ENCODE assay signal across 8 cellular contexts in the genomic region with DNA sequence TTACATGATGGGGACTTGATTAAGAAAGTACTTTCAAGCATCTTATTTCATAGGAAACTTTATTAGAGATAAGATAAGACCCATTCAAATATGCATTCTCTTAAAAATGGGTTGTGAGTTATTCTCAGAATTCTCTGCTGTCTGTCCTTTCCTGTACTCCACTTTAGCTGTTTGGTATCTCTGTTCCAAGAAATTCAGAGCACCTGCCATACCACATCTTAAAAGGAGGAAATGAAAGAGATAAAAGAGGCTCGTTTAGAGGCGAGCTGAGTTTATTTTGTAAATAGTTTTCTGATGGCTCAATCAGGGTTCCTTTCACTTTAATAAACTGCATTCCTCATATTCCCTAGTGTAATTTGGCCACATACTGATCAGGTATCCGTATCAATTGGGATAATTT.
A peak's percentile ranks its signal among the peaks of the same experiment; 100 is the strongest.
DNase-seq lines count a peak whose midpoint lies in the region; ATAC-seq and TF ChIP-seq lines count a peak whose summit lies in the region.

No MANE protein-coding gene starts in this region.

- peaks cover 46% of the 10 kb centered on the region for H3K36me3 Mint-ChIP-seq in activated CD4-positive, alpha-beta T cell treated with anti-CD3 and anti-CD28 coated beads for 36 hours (ENCODE audit: low read depth)
- peaks cover 68% of the 10 kb centered on the region for H3K36me3 Mint-ChIP-seq in activated CD8-positive, alpha-beta T cell treated with anti-CD3 and anti-CD28 coated beads, Interleukin-2, amount 10 ng/mL, durations not matched to agents 7 days and 5 days (ENCODE audit: low read depth)
- peaks cover 74% of the 10 kb centered on the region for H3K36me3 Mint-ChIP-seq in stimulated activated effector memory CD8-positive, alpha-beta T cell treated with anti-CD3 and anti-CD28 coated beads, Interleukin-12 subunit alpha, Interleukin-12 subunit beta, amount 100 ng/mL, for 72 hours
- H3K36me3 Mint-ChIP-seq in type B pancreatic cell (peaks cover 4% of the 10 kb centered on the region), MCF 10A (ENCODE audit: insufficient read depth, unreplicated experiment) (no peaks in the 10 kb centered on the region)

- POLR2A ChIA-PET in activated CD4-positive, alpha-beta T cell treated with anti-CD3 and anti-CD28 coated beads for 36 hours (lab: Charles Lee) = interaction anchor here (0.6 kb wide), 1 partner anchor 9 kb away, joined by 3 read pairs; no protein-coding TSS in a partner anchor
- POLR2A ChIA-PET in activated CD8-positive, alpha-beta T cell treated with anti-CD3 and anti-CD28 coated beads, Interleukin-2, amount 10 ng/mL, durations not matched to agents 7 days and 5 days (lab: Charles Lee) = interaction anchor here (1.1 to 2.1 kb wide), 3 partner anchors 86 to 92 kb away, joined by 3 to 19 read pairs (median 7); no protein-coding TSS in a partner anchor
- POLR2A ChIA-PET in MCF 10A (lab: Yijun Ruan, JAX) = interaction anchor here (1.2 kb wide), 1 partner anchor 10 kb away, joined by 6 read pairs; no protein-coding TSS in a partner anchor

- no peaks in the 10 kb centered on the region for H3K9me3 Mint-ChIP-seq in activated CD4-positive, alpha-beta T cell treated with anti-CD3 and anti-CD28 coated beads for 36 hours (ENCODE audit: low read depth)
- H3K9me3 Mint-ChIP-seq in activated CD8-positive, alpha-beta T cell treated with anti-CD3 and anti-CD28 coated beads, Interleukin-2, amount 10 ng/mL, durations not matched to agents 7 days and 5 days (ENCODE audit: insufficient read depth) = peaks cover 3% of the 10 kb centered on the region
- no peaks in the 10 kb centered on the region for H3K9me3 Mint-ChIP-seq in stimulated activated effector memory CD8-positive, alpha-beta T cell treated with anti-CD3 and anti-CD28 coated beads, Interleukin-12 subunit alpha, Interleukin-12 subunit beta, amount 100 ng/mL, for 72 hours
- no peaks in the 10 kb centered on the region for H3K9me3 Mint-ChIP-seq in type B pancreatic cell
- H3K9me3 Mint-ChIP-seq in MCF 10A (ENCODE audit: unreplicated experiment) = no peaks in the 10 kb centered on the region

- H3K4me3 Mint-ChIP-seq in activated CD4-positive, alpha-beta T cell treated with anti-CD3 and anti-CD28 coated beads for 36 hours = peak overlapping the region; percentile 40
- peak overlapping the region; percentile 72 for H3K4me3 Mint-ChIP-seq in activated CD8-positive, alpha-beta T cell treated with anti-CD3 and anti-CD28 coated beads, Interleukin-2, amount 10 ng/mL, durations not matched to agents 7 days and 5 days
- H3K4me3 Mint-ChIP-seq in stimulated activated effector memory CD8-positive, alpha-beta T cell treated with anti-CD3 and anti-CD28 coated beads, Interleukin-12 subunit alpha, Interleukin-12 subunit beta, amount 100 ng/mL, for 72 hours = peak overlapping the region; percentile 64
- no peak overlapping the region for H3K4me3 Mint-ChIP-seq in type B pancreatic cell
- no peak overlapping the region for H3K4me3 Mint-ChIP-seq in MCF 10A (ENCODE audit: unreplicated experiment)

- CTCF ChIA-PET in activated CD4-positive, alpha-beta T cell treated with anti-CD3 and anti-CD28 coated beads for 36 hours (lab: Charles Lee) = interaction anchor here (1.0 to 1.7 kb wide), 3 partner anchors 69 to 144 kb away, joined by 3 to 7 read pairs (median 4); no protein-coding TSS in a partner anchor
- CTCF ChIA-PET in activated CD8-positive, alpha-beta T cell treated with anti-CD3 and anti-CD28 coated beads, Interleukin-2, amount 10 ng/mL, durations not matched to agents 7 days and 5 days (lab: Charles Lee) = interaction anchor here (1.2 to 2.6 kb wide), 6 partner anchors 29 to 144 kb away, joined by 3 to 15 read pairs (median 7); no protein-coding TSS in a partner anchor
- CTCF ChIA-PET in MCF 10A (lab: Yijun Ruan, JAX) = interaction anchor here (0.6 to 0.7 kb wide), 4 partner anchors 11 to 218 kb away, joined by 3 to 4 read pairs (median 3); no protein-coding TSS in a partner anchor

- H3K27me3 Mint-ChIP-seq in activated CD4-positive, alpha-beta T cell treated with anti-CD3 and anti-CD28 coated beads for 36 hours = no peaks in the 10 kb centered on the region
- H3K27me3 Mint-ChIP-seq in activated CD8-positive, alpha-beta T cell treated with anti-CD3 and anti-CD28 coated beads, Interleukin-2, amount 10 ng/mL, durations not matched to agents 7 days and 5 days (ENCODE audit: low read depth) = no peaks in the 10 kb centered on the region
- H3K27me3 Mint-ChIP-seq in type B pancreatic cell = no peaks in the 10 kb centered on the region
- no peaks in the 10 kb centered on the region for H3K27me3 Mint-ChIP-seq in MCF 10A (ENCODE audit: insufficient read depth, unreplicated experiment)

- ATAC-seq in activated CD4-positive, alpha-beta T cell treated with anti-CD3 and anti-CD28 coated beads for 36 hours = peak; percentile 47
- ATAC-seq in HG03066 (IDR thresholded peaks at IDR 0.05; ENCODE audit: low read depth, unreplicated experiment) = peak; percentile 66
- peak; percentile 70 for ATAC-seq in activated CD8-positive, alpha-beta T cell treated with anti-CD3 and anti-CD28 coated beads, Interleukin-2, amount 10 ng/mL, durations not matched to agents 7 days and 5 days
- ATAC-seq in stimulated activated effector memory CD8-positive, alpha-beta T cell treated with anti-CD3 and anti-CD28 coated beads, Interleukin-12 subunit alpha, Interleukin-12 subunit beta, amount 100 ng/mL, for 72 hours = peak; percentile 69

- no TSS peak for BruUV-seq in MCF 10A (replicated peaks; lab: Mats Ljungman, UMichigan)

- TF ChIP-seq CTCF in type B pancreatic cell (conservative IDR thresholded peaks at IDR 0.05) = no peak
- no peak for TF ChIP-seq CTCF in MCF 10A (IDR thresholded peaks at IDR 0.05; ENCODE audit: unreplicated experiment)

- peaks cover 66% of the 10 kb centered on the region for H3K4me1 Mint-ChIP-seq in activated CD4-positive, alpha-beta T cell treated with anti-CD3 and anti-CD28 coated beads for 36 hours
- peaks cover 74% of the 10 kb centered on the region for H3K4me1 Mint-ChIP-seq in activated CD8-positive, alpha-beta T cell treated with anti-CD3 and anti-CD28 coated beads, Interleukin-2, amount 10 ng/mL, durations not matched to agents 7 days and 5 days (ENCODE audit: low read depth)
- H3K4me1 Mint-ChIP-seq in stimulated activated effector memory CD8-positive, alpha-beta T cell treated with anti-CD3 and anti-CD28 coated beads, Interleukin-12 subunit alpha, Interleukin-12 subunit beta, amount 100 ng/mL, for 72 hours = peaks cover 83% of the 10 kb centered on the region
- H3K4me1 Mint-ChIP-seq in type B pancreatic cell (ENCODE audit: unreplicated experiment) (peaks cover 22% of the 10 kb centered on the region), MCF 10A (ENCODE audit: insufficient read depth, unreplicated experiment) (peaks cover 7% of the 10 kb centered on the region)

- DNase-seq in activated CD4-positive, alpha-beta T cell treated with anti-CD3 and anti-CD28 coated beads for 36 hours = no peak
- DNase-seq in activated CD4-positive, alpha-beta T cell treated with anti-CD3 and anti-CD28 coated beads for 4 hours = no peak
- peak; percentile 28 for DNase-seq in activated CD8-positive, alpha-beta T cell treated with anti-CD3 and anti-CD28 coated beads, Interleukin-2, amount 10 ng/mL, durations not matched to agents 7 days and 5 days
- no peak for DNase-seq in stimulated activated effector memory CD8-positive, alpha-beta T cell treated with anti-CD3 and anti-CD28 coated beads, Interleukin-12 subunit alpha, Interleukin-12 subunit beta, amount 100 ng/mL, for 72 hours (ENCODE audit: low spot score in 2 of 2)
- DNase-seq in type B pancreatic cell (ENCODE audit: extremely low spot score, unreplicated experiment) = no peak
- DNase-seq in MCF 10A (ENCODE audit: unreplicated experiment) = no peak
- no peak for DNase-seq in DMS153 treated with DMSO at 0.1 percent for 48 hours (lab: John Stamatoyannopoulos, UW; ENCODE audit: unreplicated experiment)

- H3K27ac Mint-ChIP-seq in activated CD4-positive, alpha-beta T cell treated with anti-CD3 and anti-CD28 coated beads for 36 hours = peak overlapping the region; percentile 72
- peak overlapping the region; percentile 96 for H3K27ac Mint-ChIP-seq in activated CD8-positive, alpha-beta T cell treated with anti-CD3 and anti-CD28 coated beads, Interleukin-2, amount 10 ng/mL, durations not matched to agents 7 days and 5 days
- peak overlapping the region; percentile 76 for H3K27ac Mint-ChIP-seq in stimulated activated effector memory CD8-positive, alpha-beta T cell treated with anti-CD3 and anti-CD28 coated beads, Interleukin-12 subunit alpha, Interleukin-12 subunit beta, amount 100 ng/mL, for 72 hours
- H3K27ac Mint-ChIP-seq in type B pancreatic cell = no peak overlapping the region
- no peak overlapping the region for H3K27ac Mint-ChIP-seq in MCF 10A (ENCODE audit: low read depth, unreplicated experiment)

- intact Hi-C loops in activated CD4-positive, alpha-beta T cell treated with anti-CD3 and anti-CD28 coated beads for 36 hours (cut with DNase I, micrococcal nuclease) = no loop called here
- intact Hi-C loops in MCF 10A (cut with micrococcal nuclease) = no loop called here

Comparison
In these comparisons a context has a peak if more than half of its experiments do, and no peak if none do; other contexts are left out.
1. H3K27ac Mint-ChIP-seq: peak in activated CD4-positive, alpha-beta T cell treated with anti-CD3 and anti-CD28 coated beads for 36 hours (single experiment), activated CD8-positive, alpha-beta T cell treated with anti-CD3 and anti-CD28 coated beads, Interleukin-2, amount 10 ng/mL, durations not matched to agents 7 days and 5 days (single experiment) and stimulated activated effector memory CD8-positive, alpha-beta T cell treated with anti-CD3 and anti-CD28 coated beads, Interleukin-12 subunit alpha, Interleukin-12 subunit beta, amount 100 ng/mL, for 72 hours (single experiment); none in type B pancreatic cell (single experiment) and MCF 10A (single experiment).
2. H3K4me3 Mint-ChIP-seq: peak in activated CD4-positive, alpha-beta T cell treated with anti-CD3 and anti-CD28 coated beads for 36 hours (single experiment), activated CD8-positive, alpha-beta T cell treated with anti-CD3 and anti-CD28 coated beads, Interleukin-2, amount 10 ng/mL, durations not matched to agents 7 days and 5 days (single experiment) and stimulated activated effector memory CD8-positive, alpha-beta T cell treated with anti-CD3 and anti-CD28 coated beads, Interleukin-12 subunit alpha, Interleukin-12 subunit beta, amount 100 ng/mL, for 72 hours (single experiment); none in type B pancreatic cell (single experiment) and MCF 10A (single experiment).
3. Peak in every context shown above with its lines, with median percentiles within 50 percentile points of each other: ATAC-seq.